3 cellular contexts compared by ENCODE assay signal in the genomic region with DNA sequence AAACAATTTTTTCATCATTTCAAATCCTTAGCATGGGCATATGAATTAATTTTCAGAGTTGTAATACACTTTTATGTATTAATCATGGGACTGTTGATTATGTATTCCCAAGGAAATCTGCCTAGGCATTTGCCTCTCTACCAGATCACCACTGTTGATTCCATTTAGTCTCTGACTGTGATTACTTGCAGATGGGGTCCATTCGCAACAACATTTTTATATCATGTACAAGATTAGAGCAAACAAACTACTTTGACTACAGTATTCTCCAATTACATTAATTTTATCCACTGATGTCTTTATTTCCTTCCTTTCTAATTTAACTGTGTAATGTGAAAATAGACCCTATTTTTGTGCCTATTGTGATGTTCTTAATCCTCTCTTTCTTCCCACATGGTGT.
"Had no signal": no experiment of that assay in that cellular context is flagged by ENCODE, and none has a peak within 500 bp of the region (broad histone marks: within the 10 kb centered on the region; RNA-seq: fewer than 3 reads in every experiment).

No MANE protein-coding gene starts in this region.

- ATAC-seq: GM12878 had no signal

- H3K4me3 ChIP-seq: GM12878 had no signal

- DNase-seq: GDM1, GF-D8 had no signal
